Comparison of ENCODE assay signal across 19 cellular contexts in the genomic region with DNA sequence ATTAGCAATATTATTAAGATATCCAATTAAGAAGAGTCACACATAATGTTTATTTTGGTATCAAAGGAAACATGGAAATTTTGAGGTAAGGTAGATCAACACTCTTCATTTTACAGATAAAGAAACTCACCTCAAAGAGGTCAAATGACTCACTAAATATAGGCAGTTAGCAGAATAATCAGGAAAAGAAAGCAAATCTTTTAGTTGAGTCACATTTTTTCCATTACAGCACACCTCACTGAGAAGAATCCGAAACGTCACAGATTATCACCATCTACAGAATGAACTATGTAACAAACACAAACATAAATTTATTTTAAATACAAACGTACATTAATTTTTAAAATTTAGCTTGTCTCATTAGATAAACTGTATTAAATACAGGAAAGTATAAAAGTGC.
DNase-seq lines count a peak whose midpoint lies in the region; ATAC-seq, FAIRE-seq and TF ChIP-seq lines count a peak whose summit lies in the region.
"Had no signal": no experiment of that assay in that cellular context is flagged by ENCODE, and none has a peak within 500 bp of the region (broad histone marks: within the 10 kb centered on the region; RNA-seq: fewer than 3 reads in every experiment).

No MANE protein-coding gene starts in this region.

- H3K27ac ChIP-seq in endothelial cell of umbilical vein (ENCODE audit: insufficient read depth, low read depth, low read length) (peak overlapping the region; percentile 87), psoas muscle (no peak overlapping the region)
- H3K27ac ChIP-seq: BLaER1, GM23248, HL-60 had no signal

- H3K4me1 ChIP-seq in endothelial cell of umbilical vein (ENCODE audit: control insufficient read depth, extremely low read depth, insufficient read depth, low read length), result peaks cover 30% of the 10 kb centered on the region
- H3K4me1 ChIP-seq in psoas muscle, result no peaks in the 10 kb centered on the region
- H3K4me1 ChIP-seq: BLaER1, HAP-1 had no signal

- no peaks in the 10 kb centered on the region for H3K36me3 ChIP-seq in endothelial cell of umbilical vein (ENCODE audit: control insufficient read depth in 2 of 2, extremely low read depth in 1 of 2, insufficient read depth in 2 of 2, low read length in 2 of 2)
- H3K36me3 ChIP-seq in psoas muscle (ENCODE audit: insufficient read depth in 1 of 2, low read depth in 1 of 2), result no peaks in the 10 kb centered on the region
- H3K36me3 ChIP-seq: BLaER1, HAP-1 had no signal

- CTCF ChIA-PET in endothelial cell of umbilical vein (lab: Charles Lee), result no interaction called here

- no peak for ATAC-seq in psoas muscle
- ATAC-seq: CD8-positive, alpha-beta T cell; GM12878 had no signal

- intact Hi-C loops in endothelial cell of umbilical vein (cut with micrococcal nuclease) (loop anchor here (5.0 kb wide), 1 partner anchor 45 kb away; no protein-coding TSS in a partner anchor), psoas muscle (cut with DNase I) (no loop called here)

- H2AFZ ChIP-seq in endothelial cell of umbilical vein (ENCODE audit: low read depth, low read length), result no peak overlapping the region
- H2AFZ ChIP-seq: GM23248 had no signal

- peak overlapping the region; percentile 67 for H3K9ac ChIP-seq in endothelial cell of umbilical vein (replicated peaks; ENCODE audit: extremely low read depth, insufficient read depth, low read length)
- H3K9ac ChIP-seq: BLaER1, GM23248 had no signal

- WGBS in psoas muscle, 3 donors, result 66 to 91% (median 89%) methylated on average over 3 of the region's 3 CpGs

- no peak overlapping the region for H3K4me2 ChIP-seq in endothelial cell of umbilical vein (ENCODE audit: insufficient read depth, low read length)
- H3K4me2 ChIP-seq: BLaER1 had no signal

- H3K9me3 ChIP-seq in endothelial cell of umbilical vein (replicated peaks; ENCODE audit: control insufficient read depth, insufficient read depth, low read length) (no peaks in the 10 kb centered on the region), psoas muscle (peaks cover 11% of the 10 kb centered on the region)

- DNase-seq in M059J (ENCODE audit: low read depth) (peak; percentile 66), choroid plexus epithelial cell (ENCODE audit: low read depth) (peak; percentile 7), endothelial cell of umbilical vein (ENCODE audit: low read depth, low spot score) (peak; percentile 56), lung microvascular endothelial cell (ENCODE audit: low read depth in 2 of 2) (peak; percentile 40 to 57), NCI-H128 (lab: John Stamatoyannopoulos, UW; ENCODE audit: unreplicated experiment) (no peak), psoas muscle (no peak), NCI-H146 treated with DMSO at 0.1 percent for 48 hours (lab: John Stamatoyannopoulos, UW; ENCODE audit: unreplicated experiment) (no peak), SW 1271 (lab: John Stamatoyannopoulos, UW) (no peak)
- DNase-seq: CD8-positive, alpha-beta T cell; DMS 273 treated with DMSO at 0.1 percent for 48 hours; DMS53; DND-41; EL; GM23248 had no signal

- POLR2A ChIA-PET in endothelial cell of umbilical vein (lab: Charles Lee), result no interaction called here

- TF ChIP-seq CTCF in choroid plexus epithelial cell (conservative IDR thresholded peaks at IDR 0.05; ENCODE audit: low read depth, low read length) (no peak), endothelial cell of umbilical vein (IDR thresholded peaks at IDR 0.05; ENCODE audit: extremely low read depth in 1 of 2, insufficient read depth in 1 of 2, low read depth in 1 of 2, low read length in 2 of 2) (no peak), psoas muscle (IDR thresholded peaks at IDR 0.05) (no peak)

- BruUV-seq in endothelial cell of umbilical vein (replicated peaks; lab: Mats Ljungman, UMichigan), result no TSS peak

- dilution Hi-C loops in endothelial cell of umbilical vein (cut with MboI; ENCODE audit: extremely low pct_ligation_motif_present, low sequenced_read_pairs), result no loop called here

- H3K27me3 ChIP-seq in endothelial cell of umbilical vein (ENCODE audit: control insufficient read depth in 2 of 2, insufficient read depth in 2 of 2, low read length in 2 of 2), result no peaks in the 10 kb centered on the region
- H3K27me3 ChIP-seq in psoas muscle (ENCODE audit: insufficient read depth in 3 of 3, low read length in 2 of 3), result peaks cover 0 to 4% (median 0%) of the 10 kb centered on the region in 3 donors

- H4K20me1 ChIP-seq in endothelial cell of umbilical vein (replicated peaks; ENCODE audit: control insufficient read depth, extremely low read depth, insufficient read depth, low read length), result no peaks in the 10 kb centered on the region
- H4K20me1 ChIP-seq: BLaER1 had no signal

- H3K79me2 ChIP-seq in endothelial cell of umbilical vein (ENCODE audit: control insufficient read depth, insufficient read depth, low read length), result no peaks in the 10 kb centered on the region

- no peaks in the 10 kb centered on the region for H3K9me1 ChIP-seq in endothelial cell of umbilical vein (replicated peaks; ENCODE audit: control insufficient read depth, extremely low read depth, insufficient read depth, low read length)

- no peak overlapping the region for H3K4me3 ChIP-seq in choroid plexus epithelial cell (ENCODE audit: low read depth, low read length)
- no peak overlapping the region for H3K4me3 ChIP-seq in endothelial cell of umbilical vein (replicated peaks in 1 of 3; ENCODE audit: insufficient read depth in 1 of 3, low read depth in 1 of 3, low read length in 3 of 3)
- H3K4me3 ChIP-seq in psoas muscle, result no peak overlapping the region
- H3K4me3 ChIP-seq: BLaER1, GM12878, GM23248, HAP-1 had no signal

- TF ChIP-seq POLR2A in endothelial cell of umbilical vein (IDR thresholded peaks at IDR 0.05; ENCODE audit: low read depth, low read length), result no peak

- no peak for FAIRE-seq in endothelial cell of umbilical vein (lab: Jason Lieb, UNC)
- FAIRE-seq: A204.1 had no signal

TF ChIP-seq in endothelial cell of umbilical vein, 7 proteins besides CTCF, POLR2A, EP300 and RAD21:
- TF ChIP-seq, protein P1, sequence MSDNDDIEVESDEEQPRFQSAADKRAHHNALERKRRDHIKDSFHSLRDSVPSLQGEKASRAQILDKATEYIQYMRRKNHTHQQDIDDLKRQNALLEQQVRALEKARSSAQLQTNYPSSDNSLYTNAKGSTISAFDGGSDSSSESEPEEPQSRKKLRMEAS (IDR thresholded peaks at IDR 0.05; ENCODE audit: insufficient read depth, insufficient read length), result no peak
- TF ChIP-seq FOS (IDR thresholded peaks at IDR 0.05; ENCODE audit: borderline replicate concordance, insufficient read depth, low read length), result peak; percentile 17
- TF ChIP-seq JUN (IDR thresholded peaks at IDR 0.05; ENCODE audit: borderline replicate concordance, insufficient read depth, insufficient read length, low read depth), result peak; percentile 61
TF ChIP-seq in endothelial cell of umbilical vein: peak in this region for 2.

Comparison
In these comparisons a context has a peak if more than half of its experiments do, and no peak if none do; other contexts are left out.
1. DNase-seq: peak in M059J (single experiment), choroid plexus epithelial cell (single experiment), endothelial cell of umbilical vein (single experiment) and lung microvascular endothelial cell (2 of 2); none in NCI-H128 (single experiment), psoas muscle (0 of 2), NCI-H146 treated with DMSO at 0.1 percent for 48 hours (single experiment) and SW 1271 (0 of 2).